In the genomic region with DNA sequence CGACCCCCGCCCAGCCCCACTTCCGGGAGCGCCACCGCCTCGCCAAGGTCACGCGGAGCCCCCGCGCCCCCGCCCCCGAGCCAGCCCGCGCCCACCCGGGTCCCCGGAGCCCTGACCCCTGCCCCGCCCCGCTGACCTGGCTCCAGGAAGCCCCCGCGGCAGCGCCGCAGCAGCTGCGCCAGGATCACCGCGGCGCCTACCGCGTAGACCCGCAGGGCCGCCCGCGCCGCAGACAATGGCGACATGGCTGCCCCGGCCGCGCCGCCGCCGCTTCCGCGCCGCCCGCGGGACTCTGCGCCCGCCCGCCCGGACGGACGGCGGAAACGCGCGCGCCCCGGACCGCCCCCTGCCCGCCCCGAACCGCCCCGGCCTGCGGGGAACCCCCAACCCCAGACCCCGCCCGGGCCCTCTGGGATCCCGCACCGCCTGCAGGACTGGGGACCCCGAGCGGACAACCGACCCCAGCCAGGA, we compare ENCODE assay signal across 8 cellular contexts. TPM values are rescaled to one million over a fixed set of nuclear protein-coding genes. Genes with fewer than 3 reads are reported as not detected.
DNase-seq lines count a peak whose midpoint lies in the region; ATAC-seq and TF ChIP-seq lines count a peak whose summit lies in the region.

A gene with protein sequence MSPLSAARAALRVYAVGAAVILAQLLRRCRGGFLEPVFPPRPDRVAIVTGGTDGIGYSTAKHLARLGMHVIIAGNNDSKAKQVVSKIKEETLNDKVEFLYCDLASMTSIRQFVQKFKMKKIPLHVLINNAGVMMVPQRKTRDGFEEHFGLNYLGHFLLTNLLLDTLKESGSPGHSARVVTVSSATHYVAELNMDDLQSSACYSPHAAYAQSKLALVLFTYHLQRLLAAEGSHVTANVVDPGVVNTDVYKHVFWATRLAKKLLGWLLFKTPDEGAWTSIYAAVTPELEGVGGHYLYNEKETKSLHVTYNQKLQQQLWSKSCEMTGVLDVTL (minus strand): TSS at position 296 of the 471 bp plus-strand sequence. CDS start 51 bp downstream, at position 245.
A gene (minus strand): TSS at position 296 of the 471 bp plus-strand sequence. CDS start 10,257 bp downstream, outside the sequence.

- H3K36me3 ChIP-seq in BE2C, result no peaks in the 10 kb centered on the region
- H3K36me3 ChIP-seq in KOPT-K1 (ENCODE audit: insufficient read depth, low read length), result peaks cover 27% of the 10 kb centered on the region

- H3K9me3 ChIP-seq in BE2C (no peaks in the 10 kb centered on the region), KOPT-K1 (ENCODE audit: insufficient read depth, low read length, poor library complexity, severe bottlenecking) (no peaks in the 10 kb centered on the region)

- H3K4me1 ChIP-seq in BE2C, result no peaks in the 10 kb centered on the region

- H3K27ac ChIP-seq in KOPT-K1 (ENCODE audit: low read depth, low read length, poor library complexity, severe bottlenecking), result peak within 1 kb of the TSS; percentile 83

- TF ChIP-seq CTCF in BE2C (IDR thresholded peaks at IDR 0.05; ENCODE audit: low read depth, low read length), result no peak

- ATAC-seq in GM21515 (IDR thresholded peaks at IDR 0.05; ENCODE audit: unreplicated experiment), result peak; percentile 50
- no peak for ATAC-seq in GM18519 (IDR thresholded peaks at IDR 0.05; ENCODE audit: low FRiP score, unreplicated experiment)

- DNase-seq in BE2C (peak; percentile 36), glomerular visceral epithelial cell (ENCODE audit: extremely low spot score) (peak; percentile 36), posterior vena cava (ENCODE audit: low spot score) (peak; percentile 84), middle frontal gyrus (ENCODE audit: extremely low spot score, low spot score) (no peak)
- peak; percentile 14 to 27 for DNase-seq in activated T-helper 1 cell treated with anti-CD3 and anti-CD28 coated beads, Interleukin-2, amount 50 U/mL, for 16 hours (ENCODE audit: low read depth in 1 of 2, low spot score in 1 of 2)

- intact Hi-C loops in posterior vena cava (cut with DNase I), result no loop called here

- H3K4me3 ChIP-seq in BE2C (ENCODE audit: low read depth, low read length), result peak within 1 kb of the TSS; percentile 64

- H3K27me3 ChIP-seq in BE2C, result no peaks in the 10 kb centered on the region

RNA-seq across cellular contexts. Expression of the first gene that starts in this region (rescaled TPM):
- 17.0 TPM for polyA plus RNA-seq in BE2C (2012; ENCODE audit: insufficient read depth, insufficient read length, low read depth)
- total RNA-seq in posterior vena cava, result 10 to 100 TPM; 16.0 to 18.9 TPM

RNA-seq across cellular contexts. Expression of the second gene that starts in this region (rescaled TPM):
- polyA plus RNA-seq in BE2C (2012; ENCODE audit: insufficient read depth, insufficient read length, low read depth), result 10.7 TPM
- total RNA-seq in posterior vena cava, result 10 to 100 TPM; 33.4 to 34.1 TPM
